In the genomic region with DNA sequence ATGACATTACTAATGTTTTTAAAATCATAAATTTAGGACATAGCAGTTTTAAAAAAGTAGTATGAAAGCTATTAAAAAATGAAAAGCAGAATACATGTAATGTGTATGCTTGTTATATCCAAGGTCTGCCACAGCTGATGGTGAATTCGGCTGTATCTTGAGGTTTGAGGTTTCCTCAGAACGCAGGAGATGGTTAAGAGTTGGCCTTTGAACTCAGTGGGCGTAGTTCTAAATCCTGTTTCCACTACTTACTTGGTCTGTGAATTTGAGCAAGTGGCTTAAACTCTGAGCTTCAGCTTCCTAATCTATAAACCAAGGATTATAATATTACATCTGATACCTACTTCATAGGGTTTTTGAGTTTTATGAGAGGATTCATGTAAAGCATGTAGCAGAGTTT, we compare ENCODE assay signal across 9 cellular contexts.
DNase-seq lines count a peak whose midpoint lies in the region; ATAC-seq and TF ChIP-seq lines count a peak whose summit lies in the region.
"Had no signal": no experiment of that assay in that cellular context is flagged by ENCODE, and none has a peak within 500 bp of the region (broad histone marks: within the 10 kb centered on the region; RNA-seq: fewer than 3 reads in every experiment).

No MANE protein-coding gene starts in this region.

- no peaks in the 10 kb centered on the region for H4K20me1 ChIP-seq in MM.1S (ENCODE audit: insufficient read depth, low read length)

- DNase-seq in activated naive CD8-positive, alpha-beta T cell treated with anti-CD3 and anti-CD28 coated beads, Interleukin-2, amount 50 U/mL, for 24 hours, result peak; percentile 24
- DNase-seq in HuH-7.5 (ENCODE audit: low spot score) (no peak), NCI-H1694 treated with DMSO at 0.1 percent for 48 hours (lab: John Stamatoyannopoulos, UW) (no peak), MM.1S (no peak), kidney tubule cell (ENCODE audit: low spot score) (no peak)

- no peaks in the 10 kb centered on the region for H3K27me3 ChIP-seq in MM.1S (replicated peaks; ENCODE audit: insufficient read depth, low read length)

- peaks cover 4% of the 10 kb centered on the region for H3K9me3 Mint-ChIP-seq in activated naive CD8-positive, alpha-beta T cell treated with anti-CD3 and anti-CD28 coated beads, Interleukin-2, amount 50 U/mL, for 24 hours

- peak; percentile 86 for ATAC-seq in GM18498 (IDR thresholded peaks at IDR 0.05; ENCODE audit: unreplicated experiment)
- ATAC-seq in GM21515 (IDR thresholded peaks at IDR 0.05; ENCODE audit: unreplicated experiment), result peak; percentile 92
- peak; percentile 93 for ATAC-seq in HG03575 (IDR thresholded peaks at IDR 0.05; ENCODE audit: extremely low read depth, insufficient number of reproducible peaks, low FRiP score, unreplicated experiment)
- ATAC-seq in activated naive CD8-positive, alpha-beta T cell treated with anti-CD3 and anti-CD28 coated beads, Interleukin-2, amount 50 U/mL, for 24 hours, result peak; percentile 97

- peaks cover 63% of the 10 kb centered on the region for H3K4me1 Mint-ChIP-seq in activated naive CD8-positive, alpha-beta T cell treated with anti-CD3 and anti-CD28 coated beads, Interleukin-2, amount 50 U/mL, for 24 hours

- H3F3A ChIP-seq in MM.1S (ENCODE audit: insufficient read depth, low read length), result no peaks in the 10 kb centered on the region

- H3K9me3 ChIP-seq in MM.1S (replicated peaks; ENCODE audit: insufficient read depth, low read length), result no peaks in the 10 kb centered on the region

- no peaks in the 10 kb centered on the region for H3K27me3 Mint-ChIP-seq in activated naive CD8-positive, alpha-beta T cell treated with anti-CD3 and anti-CD28 coated beads, Interleukin-2, amount 50 U/mL, for 24 hours

- TF ChIP-seq CTCF in MM.1S (IDR thresholded peaks at IDR 0.05; ENCODE audit: low read length), result no peak

- H3K27ac ChIP-seq in MM.1S (ENCODE audit: low read length), result no peak overlapping the region
- H3K27ac ChIP-seq: VCaP had no signal

- no peak overlapping the region for H3K4me2 ChIP-seq in MM.1S (ENCODE audit: low read depth, low read length)

- peak overlapping the region; percentile 49 for H3K27ac Mint-ChIP-seq in activated naive CD8-positive, alpha-beta T cell treated with anti-CD3 and anti-CD28 coated beads, Interleukin-2, amount 50 U/mL, for 24 hours

- no peaks in the 10 kb centered on the region for H3K79me2 ChIP-seq in MM.1S (ENCODE audit: low read length)

- no peak overlapping the region for H3K4me3 ChIP-seq in MM.1S (ENCODE audit: low read length)

- peaks cover 20% of the 10 kb centered on the region for H3K36me3 Mint-ChIP-seq in activated naive CD8-positive, alpha-beta T cell treated with anti-CD3 and anti-CD28 coated beads, Interleukin-2, amount 50 U/mL, for 24 hours (ENCODE audit: low read depth)

- H3K36me3 ChIP-seq in MM.1S (replicated peaks; ENCODE audit: insufficient read depth, low read length), result no peaks in the 10 kb centered on the region

- H3K9me2 ChIP-seq in MM.1S (replicated peaks; ENCODE audit: insufficient read depth, low read length), result no peaks in the 10 kb centered on the region

- H2AFZ ChIP-seq in MM.1S (ENCODE audit: low read length), result no peak overlapping the region

- no peak overlapping the region for H3K9ac ChIP-seq in MM.1S (ENCODE audit: low read length)

- H3K4me3 Mint-ChIP-seq in activated naive CD8-positive, alpha-beta T cell treated with anti-CD3 and anti-CD28 coated beads, Interleukin-2, amount 50 U/mL, for 24 hours, result peak overlapping the region; percentile 36

- no peaks in the 10 kb centered on the region for H3K4me1 ChIP-seq in MM.1S (ENCODE audit: low read length)
